ENCODE assay signal across 12 cellular contexts in the genomic region with DNA sequence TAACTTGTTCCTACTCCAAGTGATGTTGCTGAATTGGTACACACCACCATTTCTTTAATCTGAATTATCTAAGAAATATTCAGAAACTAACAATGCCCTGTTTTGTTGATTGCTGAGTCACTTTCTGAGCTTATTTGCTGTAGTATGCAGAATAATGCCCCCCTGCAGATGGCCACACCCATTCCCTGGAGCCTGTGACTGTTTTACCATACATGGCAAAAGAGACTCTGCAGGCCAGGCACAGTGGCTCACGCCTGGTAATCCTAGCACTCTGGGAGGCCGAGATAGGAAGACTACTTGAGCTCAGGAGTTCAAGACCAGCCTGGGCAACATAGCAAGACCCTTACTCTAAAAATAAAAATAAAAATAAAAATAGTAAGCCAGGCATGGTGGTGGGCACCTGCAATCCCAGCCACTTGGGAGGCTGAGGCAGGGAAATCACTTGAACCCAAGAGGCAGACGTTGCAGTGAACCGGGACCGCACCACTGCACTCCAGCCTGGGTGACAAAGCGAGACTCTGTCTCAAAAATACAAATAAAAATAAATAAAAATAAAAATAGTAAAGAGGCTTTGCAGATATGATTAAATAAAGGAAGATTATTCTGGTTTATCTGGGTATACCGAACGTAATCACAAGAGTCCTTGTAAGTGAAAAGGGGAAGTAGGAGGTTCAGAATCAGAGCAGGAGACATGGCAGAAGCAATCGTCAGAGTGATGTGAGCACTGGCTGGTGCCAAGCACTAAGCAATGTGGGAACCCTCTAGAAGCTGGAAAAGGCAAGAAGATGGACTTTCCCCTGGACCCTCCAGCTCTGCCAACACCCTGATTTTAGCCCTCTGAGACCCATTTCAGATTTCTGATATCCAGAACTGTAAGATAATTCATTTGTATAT. TPM values are rescaled to one million over a fixed set of nuclear protein-coding genes. Genes with fewer than 3 reads are reported as not detected.
DNase-seq lines count a peak whose midpoint lies in the region; ATAC-seq and TF ChIP-seq lines count a peak whose summit lies in the region.
"Had no signal": no experiment of that assay in that cellular context is flagged by ENCODE, and none has a peak within 500 bp of the region (broad histone marks: within the 10 kb centered on the region; RNA-seq: fewer than 3 reads in every experiment).

No MANE protein-coding gene starts in this region.

- H2AFZ ChIP-seq in neural progenitor cell (replicated peaks) = no peak overlapping the region

- H3K27me3 ChIP-seq in NT2/D1 (ENCODE audit: insufficient read depth, insufficient read length) = no peaks in the 10 kb centered on the region
- no peaks in the 10 kb centered on the region for H3K27me3 ChIP-seq in neural progenitor cell

- H3K27ac Mint-ChIP-seq in activated CD4-positive, alpha-beta T cell treated with anti-CD3 and anti-CD28 coated beads, Interleukin-2, amount 10 ng/mL, durations not matched to agents 24 days and 14 days = peak overlapping the region; percentile 48
- peak overlapping the region; percentile 65 for H3K27ac Mint-ChIP-seq in neural progenitor cell

- H3K4me2 ChIP-seq in neural progenitor cell = no peak overlapping the region

- H3K36me3 ChIP-seq in NT2/D1 (ENCODE audit: insufficient read depth, insufficient read length, low read length) = peaks cover 53% of the 10 kb centered on the region
- H3K36me3 ChIP-seq in neural progenitor cell = no peaks in the 10 kb centered on the region

- peaks cover 10% of the 10 kb centered on the region for H3K79me2 ChIP-seq in neural progenitor cell (ENCODE audit: low read depth)

- H3F3A ChIP-seq in neural progenitor cell (ENCODE audit: low read depth) = peaks cover 12% of the 10 kb centered on the region

- peaks cover 32% of the 10 kb centered on the region for H3K4me1 Mint-ChIP-seq in activated CD4-positive, alpha-beta T cell treated with anti-CD3 and anti-CD28 coated beads, Interleukin-2, amount 10 ng/mL, durations not matched to agents 24 days and 14 days
- H3K4me1 Mint-ChIP-seq in neural progenitor cell = peaks cover 5% of the 10 kb centered on the region
- H3K4me1 Mint-ChIP-seq: brain had no signal

- H3K4me1 ChIP-seq in NT2/D1 (ENCODE audit: insufficient read depth, insufficient read length) (peaks cover 6% of the 10 kb centered on the region), neural progenitor cell (peaks cover 5% of the 10 kb centered on the region)

- H3K9me3 ChIP-seq in NT2/D1 (ENCODE audit: insufficient read depth, low read length) (peaks cover 9% of the 10 kb centered on the region; the same call in 1 of the 2 replicates), neural progenitor cell (ENCODE audit: low read depth) (no peaks in the 10 kb centered on the region)

- H3K4me3 ChIP-seq in NT2/D1 (ENCODE audit: insufficient read length, low read depth) (no peak overlapping the region), neural progenitor cell (no peak overlapping the region)

- H4K20me1 ChIP-seq in neural progenitor cell (ENCODE audit: low read depth) = no peaks in the 10 kb centered on the region

- intact Hi-C loops in activated CD4-positive, alpha-beta T cell treated with anti-CD3 and anti-CD28 coated beads, Interleukin-2, amount 10 ng/mL, durations not matched to agents 24 days and 14 days (cut with micrococcal nuclease) = no loop called here

- H3K9ac ChIP-seq in NT2/D1 (ENCODE audit: insufficient read length, low read depth) (no peak overlapping the region), neural progenitor cell (no peak overlapping the region)

- no peaks in the 10 kb centered on the region for H3K9me3 Mint-ChIP-seq in activated CD4-positive, alpha-beta T cell treated with anti-CD3 and anti-CD28 coated beads, Interleukin-2, amount 10 ng/mL, durations not matched to agents 24 days and 14 days
- no peaks in the 10 kb centered on the region for H3K9me3 Mint-ChIP-seq in neural progenitor cell

- ATAC-seq in HG03135 (IDR thresholded peaks at IDR 0.05; ENCODE audit: unreplicated experiment) = no peak
- ATAC-seq in GM21576 (IDR thresholded peaks at IDR 0.05; ENCODE audit: unreplicated experiment) = no peak
- ATAC-seq in GM21447 (IDR thresholded peaks at IDR 0.05; ENCODE audit: unreplicated experiment) = no peak

- peak overlapping the region; percentile 46 for H3K27ac ChIP-seq in neural progenitor cell
- H3K27ac ChIP-seq: HL-60 had no signal

- peaks cover 50% of the 10 kb centered on the region for H3K36me3 Mint-ChIP-seq in activated CD4-positive, alpha-beta T cell treated with anti-CD3 and anti-CD28 coated beads, Interleukin-2, amount 10 ng/mL, durations not matched to agents 24 days and 14 days (ENCODE audit: low read depth)
- peaks cover 24% of the 10 kb centered on the region for H3K36me3 Mint-ChIP-seq in neural progenitor cell

- H3K4me3 Mint-ChIP-seq in activated CD4-positive, alpha-beta T cell treated with anti-CD3 and anti-CD28 coated beads, Interleukin-2, amount 10 ng/mL, durations not matched to agents 24 days and 14 days = no peak overlapping the region
- no peak overlapping the region for H3K4me3 Mint-ChIP-seq in neural progenitor cell
- H3K4me3 Mint-ChIP-seq: brain had no signal

- TF ChIP-seq CTCF in neural progenitor cell (IDR thresholded peaks at IDR 0.05) = no peak

- no peak for DNase-seq in activated CD4-positive, alpha-beta T cell treated with anti-CD3 and anti-CD28 coated beads, Interleukin-2, amount 10 ng/mL, durations not matched to agents 24 days and 14 days
- DNase-seq in activated CD4-positive, alpha-beta T cell treated with anti-CD3 and anti-CD28 coated beads for 4 hours = no peak
- DNase-seq in NT2/D1 (ENCODE audit: low read depth, low spot score) (peak; percentile 65), dermis blood vessel endothelial cell (peak; percentile 49), neural progenitor cell (ENCODE audit: low spot score) (no peak)
- DNase-seq: AML-193, SHP77 treated with DMSO at 0.1 percent for 48 hours had no signal

- H3K27me3 Mint-ChIP-seq in activated CD4-positive, alpha-beta T cell treated with anti-CD3 and anti-CD28 coated beads, Interleukin-2, amount 10 ng/mL, durations not matched to agents 24 days and 14 days = no peaks in the 10 kb centered on the region
- H3K27me3 Mint-ChIP-seq in neural progenitor cell (ENCODE audit: insufficient read depth, low read depth) = no peaks in the 10 kb centered on the region
- H3K27me3 Mint-ChIP-seq: brain had no signal

RNA-seq across cellular contexts. Expression of a gene that starts 19.0 kb away (rescaled TPM):
- total RNA-seq in activated CD4-positive, alpha-beta T cell treated with anti-CD3 and anti-CD28 coated beads, Interleukin-2, amount 10 ng/mL, durations not matched to agents 24 days and 14 days = 54.2 and 56.0 TPM in 2 replicates
- 65.7 and 70.1 TPM in 2 replicates for total RNA-seq in dermis blood vessel endothelial cell
- 24.6 and 29.3 TPM in 2 replicates for total RNA-seq in neural progenitor cell (ENCODE audit: low replicate concordance)

RNA-seq across cellular contexts. Expression of a gene that starts 49.5 kb away (rescaled TPM):
- total RNA-seq in activated CD4-positive, alpha-beta T cell treated with anti-CD3 and anti-CD28 coated beads, Interleukin-2, amount 10 ng/mL, durations not matched to agents 24 days and 14 days = 11.8 and 12.8 TPM in 2 replicates
- total RNA-seq in dermis blood vessel endothelial cell (4.9 and 8.6 TPM in 2 replicates), neural progenitor cell (ENCODE audit: low replicate concordance) (29.9 and 44.8 TPM in 2 replicates)

RNA-seq across cellular contexts. Expression of a gene that starts 52.2 kb away (rescaled TPM):
- total RNA-seq in activated CD4-positive, alpha-beta T cell treated with anti-CD3 and anti-CD28 coated beads, Interleukin-2, amount 10 ng/mL, durations not matched to agents 24 days and 14 days = not detected in 2 replicates
- total RNA-seq in dermis blood vessel endothelial cell = not detected in 2 replicates
- total RNA-seq in neural progenitor cell (ENCODE audit: low replicate concordance) = 0.28 TPM in 1 of 2 replicates, not detected in the other

RNA-seq across cellular contexts. Expression of a gene that starts 57.3 kb away (rescaled TPM):
- total RNA-seq in activated CD4-positive, alpha-beta T cell treated with anti-CD3 and anti-CD28 coated beads, Interleukin-2, amount 10 ng/mL, durations not matched to agents 24 days and 14 days = not detected in 2 replicates
- not detected in 2 replicates for total RNA-seq in dermis blood vessel endothelial cell
- not detected in 2 replicates for total RNA-seq in neural progenitor cell (ENCODE audit: low replicate concordance)

Comparison
In these comparisons a context has a peak if more than half of its experiments do, and no peak if none do; other contexts are left out.
1. DNase-seq: peak in NT2/D1 (single experiment) and dermis blood vessel endothelial cell (single experiment); none in activated CD4-positive, alpha-beta T cell treated with anti-CD3 and anti-CD28 coated beads, Interleukin-2, amount 10 ng/mL, durations not matched to agents 24 days and 14 days (single experiment), activated CD4-positive, alpha-beta T cell treated with anti-CD3 and anti-CD28 coated beads for 4 hours (0 of 2) and neural progenitor cell (single experiment).